Comparison of ENCODE assay signal across 8 cellular contexts in the genomic region with DNA sequence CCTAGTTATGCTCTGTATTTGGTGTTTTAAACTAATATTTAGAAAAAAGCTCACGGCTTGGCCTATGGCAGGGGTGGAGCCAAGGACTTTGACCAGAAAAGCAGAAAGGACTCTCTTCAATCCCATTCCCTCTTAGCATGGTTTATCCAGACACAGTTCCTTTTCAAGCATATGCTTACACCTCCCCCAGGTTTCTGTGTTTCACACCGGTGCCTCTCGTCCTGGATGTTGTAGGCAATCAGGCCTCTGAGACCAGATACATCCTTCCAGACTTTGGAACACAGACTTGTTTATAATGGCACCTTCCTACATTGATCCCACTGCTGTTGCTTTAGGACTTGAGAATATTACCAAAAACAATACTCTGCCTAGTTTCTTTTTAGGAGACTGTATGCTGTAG.
"Had no signal": no experiment of that assay in that cellular context is flagged by ENCODE, and none has a peak within 500 bp of the region (broad histone marks: within the 10 kb centered on the region; RNA-seq: fewer than 3 reads in every experiment).

No MANE protein-coding gene starts in this region.

- H3K4me3 ChIP-seq: GM12878 had no signal

- DNase-seq: GDM1, GF-D8 had no signal

- FAIRE-seq: G401.6, GM12878, GM12891, GM12892, GM18507, GM19239 had no signal
